1 cellular context compared by ENCODE assay signal in the genomic region with DNA sequence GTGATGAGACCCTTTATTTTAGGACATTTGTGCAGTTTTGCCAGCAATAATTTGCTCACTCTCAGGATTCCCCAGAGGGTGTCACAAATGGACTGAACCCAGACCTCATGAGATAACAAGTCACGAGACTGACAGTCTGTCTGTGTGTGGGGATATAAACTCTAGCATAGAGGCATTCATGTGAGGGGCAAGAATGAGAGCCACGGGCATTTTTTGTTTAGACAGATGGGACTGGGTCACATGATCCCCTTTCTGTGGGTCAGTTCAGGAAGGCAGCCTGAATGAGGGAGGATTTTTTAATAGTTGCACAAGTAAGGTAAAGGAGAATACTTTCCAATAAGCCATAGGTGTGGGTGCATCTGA.
TF ChIP-seq lines count a peak whose summit lies in the region.

No MANE protein-coding gene starts in this region.

TF ChIP-seq in HepG2, 621 proteins besides CTCF, POLR2A, EP300 and RAD21 (continued from another document):
- TF ChIP-seq, protein P1, sequence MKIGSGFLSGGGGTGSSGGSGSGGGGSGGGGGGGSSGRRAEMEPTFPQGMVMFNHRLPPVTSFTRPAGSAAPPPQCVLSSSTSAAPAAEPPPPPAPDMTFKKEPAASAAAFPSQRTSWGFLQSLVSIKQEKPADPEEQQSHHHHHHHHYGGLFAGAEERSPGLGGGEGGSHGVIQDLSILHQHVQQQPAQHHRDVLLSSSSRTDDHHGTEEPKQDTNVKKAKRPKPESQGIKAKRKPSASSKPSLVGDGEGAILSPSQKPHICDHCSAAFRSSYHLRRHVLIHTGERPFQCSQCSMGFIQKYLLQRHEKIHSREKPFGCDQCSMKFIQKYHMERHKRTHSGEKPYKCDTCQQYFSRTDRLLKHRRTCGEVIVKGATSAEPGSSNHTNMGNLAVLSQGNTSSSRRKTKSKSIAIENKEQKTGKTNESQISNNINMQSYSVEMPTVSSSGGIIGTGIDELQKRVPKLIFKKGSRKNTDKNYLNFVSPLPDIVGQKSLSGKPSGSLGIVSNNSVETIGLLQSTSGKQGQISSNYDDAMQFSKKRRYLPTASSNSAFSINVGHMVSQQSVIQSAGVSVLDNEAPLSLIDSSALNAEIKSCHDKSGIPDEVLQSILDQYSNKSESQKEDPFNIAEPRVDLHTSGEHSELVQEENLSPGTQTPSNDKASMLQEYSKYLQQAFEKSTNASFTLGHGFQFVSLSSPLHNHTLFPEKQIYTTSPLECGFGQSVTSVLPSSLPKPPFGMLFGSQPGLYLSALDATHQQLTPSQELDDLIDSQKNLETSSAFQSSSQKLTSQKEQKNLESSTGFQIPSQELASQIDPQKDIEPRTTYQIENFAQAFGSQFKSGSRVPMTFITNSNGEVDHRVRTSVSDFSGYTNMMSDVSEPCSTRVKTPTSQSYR (CRISPR knock-in tag; IDR thresholded peaks at IDR 0.05; ENCODE audit: borderline replicate concordance), result no peak
- TF ChIP-seq ERF (CRISPR knock-in tag; IDR thresholded peaks at IDR 0.05), result no peak
- TF ChIP-seq, protein P2, sequence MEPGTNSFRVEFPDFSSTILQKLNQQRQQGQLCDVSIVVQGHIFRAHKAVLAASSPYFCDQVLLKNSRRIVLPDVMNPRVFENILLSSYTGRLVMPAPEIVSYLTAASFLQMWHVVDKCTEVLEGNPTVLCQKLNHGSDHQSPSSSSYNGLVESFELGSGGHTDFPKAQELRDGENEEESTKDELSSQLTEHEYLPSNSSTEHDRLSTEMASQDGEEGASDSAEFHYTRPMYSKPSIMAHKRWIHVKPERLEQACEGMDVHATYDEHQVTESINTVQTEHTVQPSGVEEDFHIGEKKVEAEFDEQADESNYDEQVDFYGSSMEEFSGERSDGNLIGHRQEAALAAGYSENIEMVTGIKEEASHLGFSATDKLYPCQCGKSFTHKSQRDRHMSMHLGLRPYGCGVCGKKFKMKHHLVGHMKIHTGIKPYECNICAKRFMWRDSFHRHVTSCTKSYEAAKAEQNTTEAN (CRISPR knock-in tag; conservative IDR thresholded peaks at IDR 0.05), result no peak
- TF ChIP-seq NFKB2 (CRISPR knock-in tag; IDR thresholded peaks at IDR 0.05; ENCODE audit: borderline replicate concordance), result no peak
- no peak for TF ChIP-seq ESRRA (CRISPR knock-in tag; IDR thresholded peaks at IDR 0.05; ENCODE audit: low read depth)
- no peak for TF ChIP-seq ZNF616 (CRISPR knock-in tag; IDR thresholded peaks at IDR 0.05; ENCODE audit: low read depth)
TF ChIP-seq in HepG2: peak in this region for 0.
